17 cellular contexts compared by ENCODE assay signal in genomic region chr2:239590276-239590675, GRCh38.
"Had no signal": no experiment of that assay in that cellular context is flagged by ENCODE, and none has a peak within 500 bp of the region (broad histone marks: within the 10 kb centered on the region; RNA-seq: fewer than 3 reads in every experiment).

No MANE protein-coding gene starts in this region.

- H3K4me2 ChIP-seq: smooth muscle cell had no signal

- DNase-seq: effector memory CD8-positive, alpha-beta T cell; esophagus squamous epithelium; foreskin fibroblast; immature natural killer cell; left ventricle myocardium superior; mesendoderm; naive thymus-derived CD4-positive, alpha-beta T cell; nephron progenitor cell; stimulated activated CD4-positive, alpha-beta T cell treated with anti-CD3 and anti-CD28 coated beads, Interleukin-2, amount 100 ng/mL, for 48 hours; stimulated activated naive CD4-positive, alpha-beta T cell treated with Interleukin-2 at 50 U/mL for 16 hours had no signal

- FAIRE-seq: colon, keratinocyte, urothelium cell line had no signal

- H3K36me3 ChIP-seq: esophagus squamous epithelium, gastroesophageal sphincter, neutrophil had no signal

- H3K4me1 ChIP-seq: esophagus squamous epithelium, gastroesophageal sphincter had no signal

- ATAC-seq: effector memory CD8-positive, alpha-beta T cell; gastroesophageal sphincter; left cardiac atrium; left ventricle myocardium superior; naive thymus-derived CD4-positive, alpha-beta T cell had no signal

- H3K27me3 ChIP-seq: neutrophil had no signal

- H3K27ac ChIP-seq: esophagus squamous epithelium, gastroesophageal sphincter, neutrophil had no signal

- H3K9me3 ChIP-seq: esophagus squamous epithelium, gastroesophageal sphincter, neutrophil had no signal

- H3K4me3 ChIP-seq: esophagus squamous epithelium, gastroesophageal sphincter, smooth muscle cell had no signal
